ENCODE assay signal across 18 cellular contexts in genomic region chr12:131797588-131797934, GRCh38. TPM values are rescaled to one million over a fixed set of nuclear protein-coding genes. Genes with fewer than 3 reads are reported as not detected.
A peak's percentile ranks its signal among the peaks of the same experiment; 100 is the strongest.
DNase-seq lines count a peak whose midpoint lies in the region; ATAC-seq and TF ChIP-seq lines count a peak whose summit lies in the region.
"Had no signal": no experiment of that assay in that cellular context is flagged by ENCODE, and none has a peak within 500 bp of the region (broad histone marks: within the 10 kb centered on the region; RNA-seq: fewer than 3 reads in every experiment).

No MANE protein-coding gene starts in this region.

- H3K9me3 ChIP-seq in BLaER1 (no peaks in the 10 kb centered on the region), neuronal stem cell (replicated peaks in 1 of 2; ENCODE audit: control insufficient read depth in 2 of 2, insufficient read depth in 1 of 2, low read depth in 1 of 2, low read length in 2 of 2) (peaks cover 0 to 3% of the 10 kb centered on the region in 2 donors), esophagus muscularis mucosa (no peaks in the 10 kb centered on the region)
- H3K9me3 ChIP-seq: A549, HAP-1 had no signal

- H3K4me3 ChIP-seq in BLaER1: no peak overlapping the region
- H3K4me3 ChIP-seq in neuronal stem cell (ENCODE audit: low read length in 2 of 2): no peak overlapping the region
- H3K4me3 ChIP-seq in esophagus muscularis mucosa: no peak overlapping the region
- H3K4me3 ChIP-seq: A549, GM23338, HAP-1 had no signal

- H3K9ac ChIP-seq in BLaER1 (no peak overlapping the region), neuronal stem cell (ENCODE audit: low read depth, low read length, poor library complexity) (no peak overlapping the region)
- H3K9ac ChIP-seq: KMS-11 had no signal

- ATAC-seq in GM19035 (IDR thresholded peaks at IDR 0.05; ENCODE audit: unreplicated experiment): no peak
- ATAC-seq: CD8-positive, alpha-beta T cell had no signal

- H3K23ac ChIP-seq in neuronal stem cell (ENCODE audit: low read depth, low read length, poor library complexity): peak overlapping the region; percentile 86

- H2BK120ac ChIP-seq in neuronal stem cell (ENCODE audit: low read depth, low read length): no peak overlapping the region

- no peak overlapping the region for H3K18ac ChIP-seq in neuronal stem cell (ENCODE audit: low read length)

- no peak overlapping the region for H2BK15ac ChIP-seq in neuronal stem cell (ENCODE audit: low read length)

- no peak overlapping the region for H3K4ac ChIP-seq in neuronal stem cell (ENCODE audit: low read length)

- no peak overlapping the region for H2BK12ac ChIP-seq in neuronal stem cell (ENCODE audit: low read length)

- CTCF ChIA-PET in RWPE1 (lab: Yijun Ruan, JAX): no interaction called here

- intact Hi-C loops in esophagus muscularis mucosa (cut with DNase I): no loop called here

- TF ChIP-seq POLR2A in esophagus muscularis mucosa (IDR thresholded peaks at IDR 0.05; ENCODE audit: low read depth): no peak

- WGBS in neuronal stem cell (ENCODE audit: extremely low coverage in 2 of 2, insufficient read length in 2 of 2, insufficient replicate concordance in 1 of 2), 2 donors: no CpG with 5 or more reads among the region's 10 CpGs
- 93% methylated on average over 9 of the region's 10 CpGs for WGBS in esophagus muscularis mucosa

- no peak overlapping the region for H2AK5ac ChIP-seq in neuronal stem cell (ENCODE audit: low read depth, low read length)

- H3K36me3 ChIP-seq in BLaER1 (peaks cover 62% of the 10 kb centered on the region), neuronal stem cell (replicated peaks in 1 of 2; ENCODE audit: control insufficient read depth in 2 of 2, insufficient read depth in 2 of 2, low read length in 2 of 2) (peaks cover 25 to 89% of the 10 kb centered on the region in 2 donors), esophagus muscularis mucosa (peaks cover 39 to 93% (median 86%) of the 10 kb centered on the region in 4 donors)

- peaks cover 67% of the 10 kb centered on the region; the same call in 1 of the 2 replicates for H4K20me1 ChIP-seq in BLaER1

- POLR2A ChIA-PET in RWPE1 (lab: Yijun Ruan, JAX; ENCODE audit: low non-redundant PET): interaction anchor here (0.6 kb wide), 1 partner anchor 9 kb away, joined by 4 read pairs; no protein-coding TSS in a partner anchor

- H3K4me3 Mint-ChIP-seq in chondrocyte (ENCODE audit: unreplicated experiment): no peak overlapping the region
- H3K4me3 Mint-ChIP-seq: CD8-positive, alpha-beta T cell; GM23338; IgD-negative memory B cell had no signal

- no peak overlapping the region for H4K91ac ChIP-seq in neuronal stem cell (ENCODE audit: low read depth, low read length, poor library complexity)

- H3K27me3 Mint-ChIP-seq in chondrocyte (ENCODE audit: low read depth): no peaks in the 10 kb centered on the region
- H3K27me3 Mint-ChIP-seq: IgD-negative memory B cell had no signal

- H3K36me3 Mint-ChIP-seq in chondrocyte (ENCODE audit: low read depth): peaks cover 24% of the 10 kb centered on the region

- H3K4me2 ChIP-seq in BLaER1 (peak overlapping the region; percentile 86), neuronal stem cell (ENCODE audit: insufficient read depth, low read length, poor library complexity, severe bottlenecking) (no peak overlapping the region)
- H3K4me2 ChIP-seq: A549, GM23338, KMS-11 had no signal

- H4K8ac ChIP-seq in neuronal stem cell (ENCODE audit: low read depth, low read length): no peak overlapping the region

- no peak for DNase-seq in RWPE1 (ENCODE audit: low spot score)
- peak; percentile 66 for DNase-seq in chondrocyte (ENCODE audit: low spot score)
- DNase-seq in neuronal stem cell (ENCODE audit: low spot score): no peak
- DNase-seq in amniotic stem cell (lab: John Stamatoyannopoulos, UW): no peak
- DNase-seq in esophagus muscularis mucosa (ENCODE audit: extremely low spot score): no peak
- DNase-seq: AML-193; Calu3; CD8-positive, alpha-beta T cell; DMS79 treated with DMSO at 0.1 percent for 48 hours; GF-D8 had no signal

- peaks cover 12% of the 10 kb centered on the region for H3K4me1 Mint-ChIP-seq in chondrocyte (ENCODE audit: low read depth)

- H3K27ac ChIP-seq in BLaER1 (peak overlapping the region; percentile 16; the same call in 1 of the 2 replicates), RWPE1 (peak overlapping the region; percentile 4; the same call in 1 of the 2 replicates), neuronal stem cell (replicated peaks; ENCODE audit: low read length) (no peak overlapping the region), esophagus muscularis mucosa (replicated peaks in 1 of 4) (no peak overlapping the region)
- H3K27ac ChIP-seq: 22Rv1, A549, KMS-11 had no signal

- no peak for TF ChIP-seq CTCF in RWPE1 (conservative IDR thresholded peaks at IDR 0.05; ENCODE audit: low read depth)
- TF ChIP-seq CTCF in chondrocyte (IDR thresholded peaks at IDR 0.05): no peak
- no peak for TF ChIP-seq CTCF in esophagus muscularis mucosa (IDR thresholded peaks at IDR 0.05)

- H3K14ac ChIP-seq in neuronal stem cell (ENCODE audit: low read length): no peak overlapping the region

- H3K27me3 ChIP-seq in BLaER1: no peaks in the 10 kb centered on the region
- no peaks in the 10 kb centered on the region for H3K27me3 ChIP-seq in neuronal stem cell (ENCODE audit: control insufficient read depth in 3 of 3, insufficient read depth in 3 of 3, low read depth in 1 of 3, low read length in 3 of 3)
- H3K27me3 ChIP-seq in esophagus muscularis mucosa: no peaks in the 10 kb centered on the region

- H3K79me1 ChIP-seq in neuronal stem cell (ENCODE audit: low read depth, low read length): peaks cover 2% of the 10 kb centered on the region

- no peak overlapping the region for H3K27ac Mint-ChIP-seq in chondrocyte (ENCODE audit: unreplicated experiment)
- H3K27ac Mint-ChIP-seq: CD8-positive, alpha-beta T cell; IgD-negative memory B cell had no signal

- no peak overlapping the region for H2BK5ac ChIP-seq in neuronal stem cell (ENCODE audit: low read length)

- no peaks in the 10 kb centered on the region for H3K9me3 Mint-ChIP-seq in chondrocyte (ENCODE audit: low read depth)
- H3K9me3 Mint-ChIP-seq: CD8-positive, alpha-beta T cell; GM23338; IgD-negative memory B cell had no signal

- no peak for TF ChIP-seq EP300 in esophagus muscularis mucosa (IDR thresholded peaks at IDR 0.05)

- H3K4me1 ChIP-seq in BLaER1: peaks cover 90% of the 10 kb centered on the region
- peaks cover 3 to 18% of the 10 kb centered on the region in 2 donors for H3K4me1 ChIP-seq in neuronal stem cell (ENCODE audit: control insufficient read depth in 2 of 2, insufficient read depth in 1 of 2, low read depth in 1 of 2, low read length in 2 of 2)
- H3K4me1 ChIP-seq in esophagus muscularis mucosa: no peaks in the 10 kb centered on the region
- H3K4me1 ChIP-seq: A549, HAP-1 had no signal

- no peak overlapping the region for H2AFZ ChIP-seq in neuronal stem cell (ENCODE audit: low read length)
- H2AFZ ChIP-seq: GM23338 had no signal

RNA-seq across cellular contexts. Expression of gene MMP17, which starts 30.6 kb away (rescaled TPM):
- total RNA-seq in chondrocyte (1.3 to 2.4 TPM (median 1.3 TPM) in 3 replicates), esophagus muscularis mucosa (1 to 10 TPM; 2.5 to 5.8 (median 5.1) TPM)
- polyA plus RNA-seq in neuronal stem cell (2013, experiment 1 of 2): 4.2 TPM
- 3.8 TPM for polyA plus RNA-seq in neuronal stem cell (2013, experiment 2 of 2)

Comparison
In these comparisons a context has a peak if more than half of its experiments do, and no peak if none do; other contexts are left out.
1. H3K27ac ChIP-seq: peak in BLaER1 (single experiment) and RWPE1 (single experiment); none in neuronal stem cell (single experiment) and esophagus muscularis mucosa (0 of 4).